In genomic region chr6:105348897-105349296, GRCh38 we compare ENCODE assay signal across 21 cellular contexts. TPM values are rescaled to one million over a fixed set of nuclear protein-coding genes. Genes with fewer than 3 reads are reported as not detected.
A peak's percentile ranks its signal among the peaks of the same experiment; 100 is the strongest.
DNase-seq lines count a peak whose midpoint lies in the region; ATAC-seq, FAIRE-seq and TF ChIP-seq lines count a peak whose summit lies in the region.
"Had no signal": no experiment of that assay in that cellular context is flagged by ENCODE, and none has a peak within 500 bp of the region (broad histone marks: within the 10 kb centered on the region; RNA-seq: fewer than 3 reads in every experiment).

No MANE protein-coding gene starts in this region.

- no TSS peak for BruUV-seq in K562 (replicated peaks; lab: Mats Ljungman, UMichigan)

- ATAC-seq in K562 (no peak), HG03521 (IDR thresholded peaks at IDR 0.05; ENCODE audit: unreplicated experiment) (no peak), GM21423 (IDR thresholded peaks at IDR 0.05; ENCODE audit: unreplicated experiment) (no peak)

- H3K4me1 ChIP-seq in Karpas-422 (ENCODE audit: low read length) (no peaks in the 10 kb centered on the region), K562 (replicated peaks in 1 of 2; ENCODE audit: control insufficient read depth in 2 of 2, insufficient read depth in 2 of 2, low read length in 2 of 2) (no peaks in the 10 kb centered on the region), keratinocyte (ENCODE audit: control insufficient read depth, extremely low read depth, insufficient read depth, low read length) (peaks cover 15% of the 10 kb centered on the region)

- 80% methylated on average over 1 of the region's 1 CpG for WGBS in K562 (ENCODE audit: insufficient coverage, low coverage, missing lambda C conversion rate)

- H3K9me2 ChIP-seq in Karpas-422 (replicated peaks; ENCODE audit: insufficient read depth, low read length) = no peaks in the 10 kb centered on the region

- TF ChIP-seq CTCF in K562 (IDR thresholded peaks at IDR 0.05 in 2 of 3, conservative IDR thresholded peaks at IDR 0.05 in 1 of 3; ENCODE audit: insufficient read depth in 2 of 3, low read depth in 1 of 3, low read length in 3 of 3) (no peak), keratinocyte (optimal IDR thresholded peaks at IDR 0.05 in 1 of 3, IDR thresholded peaks at IDR 0.05 in 1 of 3, conservative IDR thresholded peaks at IDR 0.05 in 1 of 3; ENCODE audit: extremely low read depth in 1 of 3, insufficient read depth in 2 of 3, low read length in 3 of 3) (no peak)

- no peaks in the 10 kb centered on the region for H3K9me3 ChIP-seq in Karpas-422 (ENCODE audit: low read length)
- H3K9me3 ChIP-seq in K562 (replicated peaks; ENCODE audit: control insufficient read depth, insufficient read depth, low read depth, low read length) = no peaks in the 10 kb centered on the region
- H3K9me3 ChIP-seq in keratinocyte (ENCODE audit: control insufficient read depth, low read depth, low read length) = no peaks in the 10 kb centered on the region
- H3K9me3 ChIP-seq: HAP-1 had no signal

- FAIRE-seq in K562 (lab: Jason Lieb, UNC) (peak; percentile 6), keratinocyte (lab: Jason Lieb, UNC) (peak; percentile 64)
- FAIRE-seq: GM12891, GM18507, H54 had no signal

- H2AFZ ChIP-seq in Karpas-422 (ENCODE audit: low read length) (no peak overlapping the region), K562 (ENCODE audit: low read depth, low read length) (no peak overlapping the region), keratinocyte (ENCODE audit: control insufficient read depth, low read length) (no peak overlapping the region)

- in situ Hi-C loops in K562 (cut with MboI) = no loop called here

- no peaks in the 10 kb centered on the region for H3K9me1 ChIP-seq in K562 (ENCODE audit: control insufficient read depth, insufficient read depth, low read length)
- H3K9me1 ChIP-seq in keratinocyte (ENCODE audit: control insufficient read depth, extremely low read depth, insufficient read depth, low read length) = no peaks in the 10 kb centered on the region

- H4K20me1 ChIP-seq in Karpas-422 (ENCODE audit: insufficient read depth, low read depth, low read length) (no peaks in the 10 kb centered on the region), K562 (replicated peaks; ENCODE audit: control insufficient read depth, insufficient read depth, low read length) (no peaks in the 10 kb centered on the region), keratinocyte (ENCODE audit: control insufficient read depth, extremely low read depth, insufficient read depth, low read length) (no peaks in the 10 kb centered on the region)

- TF ChIP-seq EP300 in K562 (IDR thresholded peaks at IDR 0.05; ENCODE audit: low read length) = no peak

- DNase-seq in Karpas-422 (peak; percentile 21), K562 (ENCODE audit: extremely low read depth in 1 of 4, low spot score in 3 of 4) (no peak), epithelial cell of prostate (ENCODE audit: low read depth, low spot score) (no peak), keratinocyte (ENCODE audit: low read depth, low spot score) (no peak), A172 (ENCODE audit: low spot score) (no peak)
- DNase-seq: 8988T; C1 segment of cervical spinal cord; Calu3; CD4-positive, alpha-beta memory T cell; COR-L47; DMS53; DMS79 treated with DMSO at 0.1 percent for 48 hours; GF-D8; GOT3; HFFc6 had no signal

- intact Hi-C loops in K562 (cut with micrococcal nuclease) = no loop called here

- H3K27ac ChIP-seq in Karpas-422 (ENCODE audit: low read length) (no peak overlapping the region), K562 (ENCODE audit: extremely low read depth, low read depth, low read length) (no peak overlapping the region), epithelial cell of prostate (peak overlapping the region; percentile 21), keratinocyte (ENCODE audit: control insufficient read depth, insufficient read depth, low read length) (no peak overlapping the region)

- H3K4me2 ChIP-seq in Karpas-422 (ENCODE audit: low read depth, low read length, poor library complexity, severe bottlenecking) = no peak overlapping the region
- no peak overlapping the region for H3K4me2 ChIP-seq in K562 (ENCODE audit: insufficient read depth, low read length)
- H3K4me2 ChIP-seq in keratinocyte (ENCODE audit: control insufficient read depth, extremely low read depth, insufficient read depth, low read depth, low read length) = no peak overlapping the region

- H3K27me3 ChIP-seq in Karpas-422 (ENCODE audit: low read length) = no peaks in the 10 kb centered on the region
- no peaks in the 10 kb centered on the region for H3K27me3 ChIP-seq in K562 (ENCODE audit: control insufficient read depth in 2 of 2, insufficient read depth in 2 of 2, low read length in 2 of 2)
- H3K27me3 ChIP-seq in keratinocyte (ENCODE audit: control insufficient read depth, extremely low read depth, insufficient read depth, low read length) = no peaks in the 10 kb centered on the region

- dilution Hi-C loops in keratinocyte (cut with MboI; ENCODE audit: extremely low pct_ligation_motif_present, low sequenced_read_pairs) = no loop called here

- POLR2A ChIA-PET in K562 (lab: Yijun Ruan, JAX) = no interaction called here

- no peak for TF ChIP-seq POLR2A in K562 (conservative IDR thresholded peaks at IDR 0.05)

- no peak overlapping the region for H3K9ac ChIP-seq in Karpas-422 (ENCODE audit: low read length)
- no peak overlapping the region for H3K9ac ChIP-seq in K562 (ENCODE audit: insufficient read depth in 1 of 2, low read depth in 2 of 2, low read length in 2 of 2)
- H3K9ac ChIP-seq in keratinocyte (ENCODE audit: control insufficient read depth, extremely low read depth, insufficient read depth, low read length) = no peak overlapping the region

- CTCF ChIA-PET in K562 (lab: Yijun Ruan, JAX; ENCODE audit: low intra/inter-chr PET ratio) = no interaction called here

- H3K36me3 ChIP-seq in Karpas-422 (ENCODE audit: insufficient read depth, low read length) (peaks cover 14% of the 10 kb centered on the region), K562 (ENCODE audit: control insufficient read depth, insufficient read depth, low read length) (peaks cover 63% of the 10 kb centered on the region; the same call in 2 of the 3 replicates), keratinocyte (ENCODE audit: control insufficient read depth in 2 of 2, extremely low read depth in 1 of 2, insufficient read depth in 2 of 2, low read length in 2 of 2) (peaks cover 17 to 23% of the 10 kb centered on the region in 2 experiments)

- H3K4me3 ChIP-seq in Karpas-422 (ENCODE audit: low read length) (no peak overlapping the region), K562 (no peak overlapping the region), keratinocyte (ENCODE audit: control insufficient read depth in 2 of 3, extremely low read depth in 1 of 3, insufficient read depth in 2 of 3, low read depth in 1 of 3, low read length in 3 of 3) (no peak overlapping the region)
- H3K4me3 ChIP-seq: HAP-1 had no signal

- no peaks in the 10 kb centered on the region for H3K79me2 ChIP-seq in Karpas-422 (ENCODE audit: low read length)
- H3K79me2 ChIP-seq in K562 (ENCODE audit: control insufficient read depth, insufficient read depth, low read length) = no peaks in the 10 kb centered on the region
- peaks cover 3% of the 10 kb centered on the region for H3K79me2 ChIP-seq in keratinocyte (ENCODE audit: control insufficient read depth, insufficient read depth, low read length)

- no peak for TF ChIP-seq RAD21 in K562 (CRISPR knock-in tag; conservative IDR thresholded peaks at IDR 0.05 in 1 of 2, IDR thresholded peaks at IDR 0.05 in 1 of 2)

TF ChIP-seq in K562, 482 proteins besides CTCF, POLR2A, EP300 and RAD21:
- TF ChIP-seq ZNF551 (CRISPR knock-in tag; IDR thresholded peaks at IDR 0.05) = no peak

RNA-seq across cellular contexts. Expression of gene PREP, which starts 54.0 kb away (rescaled TPM):
- 13.2 and 18.4 TPM in 2 replicates for total RNA-seq in Karpas-422 (2014; rRNA removed; shearing (Covaris generic); ENCODE audit: low replicate concordance)
- 39.0 and 76.5 TPM in 2 replicates for total RNA-seq in K562 (2011; cell fraction: chromatin; rRNA removed; ENCODE audit: low replicate concordance)
- total RNA-seq in K562 (2011; cell fraction: nucleolus; rRNA removed) = 18.8 and 23.4 TPM in 2 replicates
- 43.5 and 68.7 TPM in 2 replicates for total RNA-seq in K562 (2011; cell fraction: nucleoplasm; rRNA removed)
- total RNA-seq in K562 (2014; rRNA removed) (22.4 and 22.7 TPM in 2 replicates), K562 (2014; rRNA removed; fragmentation: Illumina TruSeq; extraction: Trizol) (33.8 and 33.9 TPM in 2 replicates), K562 (2015; rRNA removed; fragmentation: Illumina TruSeq; extraction: Trizol) (27.0 and 28.3 TPM in 2 replicates), K562 (2021) (54.7 and 58.3 TPM in 2 replicates)
- polyA plus RNA-seq in K562 (2011; rRNA removed) (21.5 and 26.2 TPM in 2 replicates), K562 (2014; fragmentation: Illumina TruSeq; extraction: Trizol) (56.7 and 60.8 TPM in 2 replicates), K562 (2014; fragmentation: Nextera tagmentation; extraction: Ambion mirVana) (10 to 100 TPM; 14.1 to 18.6 TPM), K562 (2014; rRNA removed) (28.2 and 30.0 TPM in 2 replicates), keratinocyte (34.5 to 75.6 TPM (median 48.3 TPM) in 3 replicates)
- 15.1 and 25.2 TPM in 2 replicates for polyA plus RNA-seq in K562 (2011; cell fraction: cytosol; rRNA removed)
- 24.9 and 27.3 TPM in 2 replicates for polyA plus RNA-seq in K562 (2011; cell fraction: nucleus; rRNA removed)
- polyA plus RNA-seq in K562 (2012) = 31.8 and 42.1 TPM in 2 replicates
- polyA minus RNA-seq in K562 (2011; rRNA and poly(A)+ RNA removed) = 43.8 and 56.0 TPM in 2 replicates
- 26.1 and 28.8 TPM in 2 replicates for polyA minus RNA-seq in K562 (2011; cell fraction: cytosol; rRNA and poly(A)+ RNA removed)
- 22.5 and 32.8 TPM in 2 replicates for polyA minus RNA-seq in K562 (2011; cell fraction: nucleus; rRNA and poly(A)+ RNA removed)
- 21.3 TPM for polyA plus RNA-seq in keratinocyte (2011; ENCODE audit: low read depth)
- 40.7 and 53.0 TPM in 2 replicates for polyA plus RNA-seq in keratinocyte (2011; cell fraction: cytosol; rRNA removed)
- polyA plus RNA-seq in keratinocyte (2011; cell fraction: nucleus; rRNA removed) = 68.8 and 78.5 TPM in 2 replicates
- 48.0 and 64.3 TPM in 2 replicates for polyA plus RNA-seq in keratinocyte (2012; ENCODE audit: low replicate concordance)
- polyA minus RNA-seq in keratinocyte = 40.6 to 78.5 TPM (median 44.3 TPM) in 3 replicates
- polyA minus RNA-seq in keratinocyte (2011; cell fraction: cytosol; rRNA and poly(A)+ RNA removed) = 25.9 TPM
- polyA minus RNA-seq in keratinocyte (2011; cell fraction: nucleus; rRNA and poly(A)+ RNA removed) = 37.9 and 87.7 TPM in 2 replicates
- 9.0 and 12.6 TPM in 2 replicates for total RNA-seq in A172 (2014; rRNA removed; shearing (Covaris generic))
